Comparison of ENCODE assay signal across 8 cellular contexts in genomic region chr3:184248454-184249411, GRCh38. TPM values are rescaled to one million over a fixed set of nuclear protein-coding genes. Genes with fewer than 3 reads are reported as not detected.
A peak's percentile ranks its signal among the peaks of the same experiment; 100 is the strongest.
DNase-seq lines count a peak whose midpoint lies in the region; ATAC-seq, FAIRE-seq and TF ChIP-seq lines count a peak whose summit lies in the region.

Gene ALG3, minus strand, starts transcription at chr3:184248962. Its CDS starts 22 bp downstream, at chr3:184248940.

- FAIRE-seq in keratinocyte (lab: Jason Lieb, UNC) = no peak

- H2AFZ ChIP-seq in keratinocyte (ENCODE audit: control insufficient read depth, low read length) = peak within 1 kb of the TSS; percentile 95

- H4K20me1 ChIP-seq in keratinocyte (ENCODE audit: control insufficient read depth, extremely low read depth, insufficient read depth, low read length) = no peaks in the 10 kb centered on the region

- peak within 1 kb of the TSS; percentile 99 for H3K4me2 ChIP-seq in keratinocyte (ENCODE audit: control insufficient read depth, extremely low read depth, insufficient read depth, low read depth, low read length)

- H3K4me3 ChIP-seq in keratinocyte (ENCODE audit: control insufficient read depth in 2 of 3, extremely low read depth in 1 of 3, insufficient read depth in 2 of 3, low read depth in 1 of 3, low read length in 3 of 3) = peak within 1 kb of the TSS; percentile 75 to 100 (median 100)

- DNase-seq in SIG-M5 treated with dmso at 0.1 percent for 504 hours (lab: John Stamatoyannopoulos, UW; ENCODE audit: unreplicated experiment) (peak; percentile 80), SIG-M5 (lab: John Stamatoyannopoulos, UW) (no peak), NCI-H2196 (lab: John Stamatoyannopoulos, UW; ENCODE audit: unreplicated experiment) (peak; percentile 93), keratinocyte (ENCODE audit: low read depth, low spot score) (no peak)
- peak; percentile 80 for DNase-seq in central memory CD4-positive, alpha-beta T cell
- DNase-seq in stimulated activated CD4-positive, alpha-beta T cell treated with anti-CD3 and anti-CD28 coated beads, Interleukin-12 subunit alpha, Interleukin-12 subunit beta, amount 100 ng/mL, for 4 hours = peak; percentile 85

- H3K9me1 ChIP-seq in keratinocyte (ENCODE audit: control insufficient read depth, extremely low read depth, insufficient read depth, low read length) = peaks cover 2% of the 10 kb centered on the region

- ATAC-seq in HG03045 (IDR thresholded peaks at IDR 0.05; ENCODE audit: unreplicated experiment) = peak; percentile 49
- peak; percentile 41 to 52 for ATAC-seq in activated CD4-positive, CD25-positive, alpha-beta regulatory T cell treated with anti-CD3 and anti-CD28 coated beads, Interleukin-2, amount 50 U/mL, for 24 hours

- peak within 1 kb of the TSS; percentile 91 for H3K9ac ChIP-seq in keratinocyte (ENCODE audit: control insufficient read depth, extremely low read depth, insufficient read depth, low read length)

- H3K79me2 ChIP-seq in keratinocyte (ENCODE audit: control insufficient read depth, insufficient read depth, low read length) = peaks cover 25% of the 10 kb centered on the region

- peaks cover 5% of the 10 kb centered on the region for H3K4me1 ChIP-seq in keratinocyte (ENCODE audit: control insufficient read depth, extremely low read depth, insufficient read depth, low read length)

- dilution Hi-C loops in keratinocyte (cut with MboI; ENCODE audit: extremely low pct_ligation_motif_present, low sequenced_read_pairs) = no loop called here

- H3K27me3 ChIP-seq in keratinocyte (ENCODE audit: control insufficient read depth, extremely low read depth, insufficient read depth, low read length) = no peaks in the 10 kb centered on the region

- no peaks in the 10 kb centered on the region for H3K9me3 ChIP-seq in keratinocyte (ENCODE audit: control insufficient read depth, low read depth, low read length)

- no peak for TF ChIP-seq CTCF in keratinocyte (optimal IDR thresholded peaks at IDR 0.05 in 1 of 3, IDR thresholded peaks at IDR 0.05 in 1 of 3, conservative IDR thresholded peaks at IDR 0.05 in 1 of 3; ENCODE audit: extremely low read depth in 1 of 3, insufficient read depth in 2 of 3, low read length in 3 of 3)

- peaks cover 13 to 14% of the 10 kb centered on the region in 2 experiments for H3K36me3 ChIP-seq in keratinocyte (ENCODE audit: control insufficient read depth in 2 of 2, extremely low read depth in 1 of 2, insufficient read depth in 2 of 2, low read length in 2 of 2)

- H3K27ac ChIP-seq in keratinocyte (ENCODE audit: control insufficient read depth, insufficient read depth, low read length) = peak within 1 kb of the TSS; percentile 95

RNA-seq across cellular contexts. Expression of gene ALG3, which starts in this region (rescaled TPM):
- 44.4 to 49.6 TPM (median 48.2 TPM) in 3 replicates for polyA plus RNA-seq in keratinocyte
- 16.6 TPM for polyA plus RNA-seq in keratinocyte (2011; ENCODE audit: low read depth)
- polyA plus RNA-seq in keratinocyte (2011; cell fraction: cytosol; rRNA removed) = 43.6 and 51.1 TPM in 2 replicates
- 61.7 and 62.7 TPM in 2 replicates for polyA plus RNA-seq in keratinocyte (2011; cell fraction: nucleus; rRNA removed)
- 48.9 and 57.1 TPM in 2 replicates for polyA plus RNA-seq in keratinocyte (2012; ENCODE audit: low replicate concordance)
- 171 to 295 TPM (median 171 TPM) in 3 replicates for polyA minus RNA-seq in keratinocyte
- 83.3 TPM for polyA minus RNA-seq in keratinocyte (2011; cell fraction: cytosol; rRNA and poly(A)+ RNA removed)
- 33.0 and 43.5 TPM in 2 replicates for polyA minus RNA-seq in keratinocyte (2011; cell fraction: nucleus; rRNA and poly(A)+ RNA removed)

Comparison
In these comparisons a context has a peak if more than half of its experiments do, and no peak if none do; other contexts are left out.
1. DNase-seq: peak in SIG-M5 treated with dmso at 0.1 percent for 504 hours (single experiment), NCI-H2196 (single experiment), central memory CD4-positive, alpha-beta T cell (single experiment) and stimulated activated CD4-positive, alpha-beta T cell treated with anti-CD3 and anti-CD28 coated beads, Interleukin-12 subunit alpha, Interleukin-12 subunit beta, amount 100 ng/mL, for 4 hours (single experiment); none in SIG-M5 (single experiment) and keratinocyte (single experiment).